9 cellular contexts compared by ENCODE assay signal in genomic region chr18:3585656-3586509, GRCh38.
A peak's percentile ranks its signal among the peaks of the same experiment; 100 is the strongest.
DNase-seq lines count a peak whose midpoint lies in the region; ATAC-seq, FAIRE-seq and TF ChIP-seq lines count a peak whose summit lies in the region.
"Had no signal": no experiment of that assay in that cellular context is flagged by ENCODE, and none has a peak within 500 bp of the region (broad histone marks: within the 10 kb centered on the region; RNA-seq: fewer than 3 reads in every experiment).

No MANE protein-coding gene starts in this region.

- intact Hi-C loops in uterus (cut with DNase I; ENCODE audit: low total_unique reads): no loop called here

- H3K9me3 ChIP-seq in neutrophil (no peaks in the 10 kb centered on the region), uterus (no peaks in the 10 kb centered on the region)

- peak; percentile 45 for ATAC-seq in GM21723 (IDR thresholded peaks at IDR 0.05; ENCODE audit: unreplicated experiment)

- no peak for TF ChIP-seq POLR2A in uterus (IDR thresholded peaks at IDR 0.05)

- H3K27me3 ChIP-seq in neutrophil (no peaks in the 10 kb centered on the region), uterus (no peaks in the 10 kb centered on the region)

- H3K36me3 ChIP-seq in neutrophil (no peaks in the 10 kb centered on the region), uterus (no peaks in the 10 kb centered on the region)

- TF ChIP-seq CTCF in fibroblast of the aortic adventitia (IDR thresholded peaks at IDR 0.05; ENCODE audit: insufficient read depth, low read length) (peak; percentile 78), neutrophil (IDR thresholded peaks at IDR 0.05) (peak; percentile 71), uterus (IDR thresholded peaks at IDR 0.05) (peak; percentile 39 to 70 (median 62))

- peak; percentile 52 for DNase-seq in DMS153 (lab: John Stamatoyannopoulos, UW)
- peak; percentile 66 to 77 for DNase-seq in Kasumi-1 (lab: John Stamatoyannopoulos, UW)
- peak; percentile 78 for DNase-seq in RCC 7860 (ENCODE audit: low spot score)
- peak; percentile 41 to 42 for DNase-seq in activated T-helper 1 cell treated with anti-CD3 and anti-CD28 coated beads, Interleukin-2, amount 50 U/mL, for 16 hours (ENCODE audit: low read depth in 1 of 2, low spot score in 1 of 2)
- peak; percentile 88 for DNase-seq in fibroblast of the aortic adventitia (ENCODE audit: low read depth)
- DNase-seq in uterus: peak; percentile 67 to 69

- FAIRE-seq in RCC 7860 (lab: Jason Lieb, UNC): peak; percentile 35
- FAIRE-seq: colon had no signal

- H3K4me1 ChIP-seq in neutrophil (ENCODE audit: control insufficient read depth in 1 of 2, insufficient read depth in 1 of 2, low read depth in 1 of 2, low read length in 1 of 2) (peaks cover 16 to 20% of the 10 kb centered on the region in 2 experiments), uterus (no peaks in the 10 kb centered on the region)

- peak overlapping the region; percentile 66 for H3K27ac ChIP-seq in neutrophil
- no peak overlapping the region for H3K27ac ChIP-seq in uterus

- no peak overlapping the region for H3K4me3 ChIP-seq in fibroblast of the aortic adventitia (ENCODE audit: low read depth, low read length)
- H3K4me3 ChIP-seq in neutrophil (ENCODE audit: low read depth in 1 of 2, low read length in 1 of 2): no peak overlapping the region
- H3K4me3 ChIP-seq in uterus: no peak overlapping the region
